In genomic region chr17:52653014-52653413, GRCh38 we compare ENCODE assay signal across 29 cellular contexts.
"Had no signal": no experiment of that assay in that cellular context is flagged by ENCODE, and none has a peak within 500 bp of the region (broad histone marks: within the 10 kb centered on the region; RNA-seq: fewer than 3 reads in every experiment).

No MANE protein-coding gene starts in this region.

- H3K4me1 ChIP-seq: stomach, suprapubic skin, testis, thyroid gland, tibial artery, tibial nerve, transverse colon, upper lobe of left lung, upper lobe of right lung, uterus, vagina had no signal

- H3K4me3 Mint-ChIP-seq: stimulated activated effector memory CD8-positive, alpha-beta T cell treated with anti-CD3 and anti-CD28 coated beads, Interleukin-12 subunit alpha, Interleukin-12 subunit beta, amount 100 ng/mL, for 72 hours; stimulated activated memory B cell treated with anti-CD40 and anti-IgM and Interleukin-4, amounts not matched to agents 10 μg/mL and 1 μg/mL and 100 μg/mL, for 72 hours; stimulated activated naive B cell treated with anti-CD40 and anti-IgM and Interleukin-4, amounts not matched to agents 10 μg/mL and 1 μg/mL and 100 μg/mL, for 72 hours; stimulated activated naive CD8-positive, alpha-beta T cell treated with anti-CD3 and anti-CD28 coated beads, Interleukin-15, amount 100 ng/mL, for 72 hours; stimulated activated naive CD8-positive, alpha-beta T cell treated with anti-CD3 and anti-CD28 coated beads, Interleukin-15, Interleukin-2, amounts not matched to agents 100 ng/mL and 50 ng/mL, for 24 hours; type B pancreatic cell had no signal

- H3K27ac Mint-ChIP-seq: stimulated activated effector memory CD8-positive, alpha-beta T cell treated with anti-CD3 and anti-CD28 coated beads, Interleukin-12 subunit alpha, Interleukin-12 subunit beta, amount 100 ng/mL, for 72 hours; stimulated activated memory B cell treated with anti-CD40 and anti-IgM and Interleukin-4, amounts not matched to agents 10 μg/mL and 1 μg/mL and 100 μg/mL, for 72 hours; stimulated activated naive B cell treated with anti-CD40 and anti-IgM and Interleukin-4, amounts not matched to agents 10 μg/mL and 1 μg/mL and 100 μg/mL, for 72 hours; stimulated activated naive CD8-positive, alpha-beta T cell treated with anti-CD3 and anti-CD28 coated beads, Interleukin-15, amount 100 ng/mL, for 72 hours; stimulated activated naive CD8-positive, alpha-beta T cell treated with anti-CD3 and anti-CD28 coated beads, Interleukin-15, Interleukin-2, amounts not matched to agents 100 ng/mL and 50 ng/mL, for 24 hours; type B pancreatic cell had no signal

- H3K27me3 ChIP-seq: stomach, suprapubic skin, testis, thyroid gland, tibial artery, tibial nerve, transverse colon, upper lobe of left lung, upper lobe of right lung, uterus, vagina had no signal

- FAIRE-seq: urothelium cell line had no signal

- H3K27me3 Mint-ChIP-seq: stimulated activated memory B cell treated with anti-CD40 and anti-IgM and Interleukin-4, amounts not matched to agents 10 μg/mL and 1 μg/mL and 100 μg/mL, for 72 hours; stimulated activated naive B cell treated with anti-CD40 and anti-IgM and Interleukin-4, amounts not matched to agents 10 μg/mL and 1 μg/mL and 100 μg/mL, for 72 hours; stimulated activated naive CD8-positive, alpha-beta T cell treated with anti-CD3 and anti-CD28 coated beads, Interleukin-15, amount 100 ng/mL, for 72 hours; stimulated activated naive CD8-positive, alpha-beta T cell treated with anti-CD3 and anti-CD28 coated beads, Interleukin-15, Interleukin-2, amounts not matched to agents 100 ng/mL and 50 ng/mL, for 24 hours; type B pancreatic cell had no signal

- DNase-seq: stimulated activated CD4-positive, alpha-beta T cell treated with anti-CD3 and anti-CD28 coated beads, Interleukin-2, amount 100 ng/mL, for 48 hours; stimulated activated CD4-positive, alpha-beta T cell treated with anti-CD3 and anti-CD28 coated beads, Interleukin-4, amount 100 ng/mL, for 1 hour; stimulated activated CD4-positive, alpha-beta T cell treated with anti-CD3 and anti-CD28 coated beads, Interleukin-4, amount 100 ng/mL, for 24 hours; stimulated activated CD4-positive, alpha-beta T cell treated with anti-CD3 and anti-CD28 coated beads, Interleukin-4, amount 100 ng/mL, for 4 hours; stimulated activated CD8-positive, alpha-beta memory T cell treated with anti-CD3 and anti-CD28 coated beads, Interleukin-4, amount 100 ng/mL, for 48 hours; stimulated activated naive B cell treated with anti-CD40 and anti-IgM and Interleukin-4, amounts not matched to agents 10 μg/mL and 1 μg/mL and 100 μg/mL, for 72 hours; stimulated activated naive CD4-positive, alpha-beta T cell; stimulated activated naive CD4-positive, alpha-beta T cell treated with Interleukin-2 at 50 U/mL for 16 hours; stimulated activated naive CD8-positive, alpha-beta T cell treated with anti-CD3 and anti-CD28 coated beads, Interleukin-15, amount 100 ng/mL, for 72 hours; stimulated activated naive CD8-positive, alpha-beta T cell treated with anti-CD3 and anti-CD28 coated beads, Interleukin-15, Interleukin-2, amounts not matched to agents 100 U/mL and 50 U/mL, for 24 hours; stomach; substantia nigra; testis; thyroid gland; tibial artery; transverse colon; trophoblast cell; upper lobe of left lung; upper lobe of right lung; uterus had no signal

- H3K4me3 ChIP-seq: stomach, suprapubic skin, testis, thoracic aorta, thyroid gland, tibial artery, tibial nerve, transverse colon, upper lobe of left lung, upper lobe of right lung, uterus, vagina had no signal

- ATAC-seq: stimulated activated effector memory CD8-positive, alpha-beta T cell treated with anti-CD3 and anti-CD28 coated beads, Interleukin-12 subunit alpha, Interleukin-12 subunit beta, amount 100 ng/mL, for 72 hours; stimulated activated memory B cell treated with anti-CD40 and anti-IgM and Interleukin-4, amounts not matched to agents 10 μg/mL and 1 μg/mL and 100 μg/mL, for 72 hours; stimulated activated naive B cell treated with anti-CD40 and anti-IgM and Interleukin-4, amounts not matched to agents 10 μg/mL and 1 μg/mL and 100 μg/mL, for 72 hours; stimulated activated naive CD8-positive, alpha-beta T cell treated with anti-CD3 and anti-CD28 coated beads, Interleukin-15, amount 100 ng/mL, for 72 hours; stimulated activated naive CD8-positive, alpha-beta T cell treated with anti-CD3 and anti-CD28 coated beads, Interleukin-15, Interleukin-2, amounts not matched to agents 100 U/mL and 50 U/mL, for 24 hours; upper lobe of right lung had no signal

- H3K4me1 Mint-ChIP-seq: stimulated activated effector memory CD8-positive, alpha-beta T cell treated with anti-CD3 and anti-CD28 coated beads, Interleukin-12 subunit alpha, Interleukin-12 subunit beta, amount 100 ng/mL, for 72 hours; stimulated activated memory B cell treated with anti-CD40 and anti-IgM and Interleukin-4, amounts not matched to agents 10 μg/mL and 1 μg/mL and 100 μg/mL, for 72 hours; stimulated activated naive B cell treated with anti-CD40 and anti-IgM and Interleukin-4, amounts not matched to agents 10 μg/mL and 1 μg/mL and 100 μg/mL, for 72 hours; stimulated activated naive CD8-positive, alpha-beta T cell treated with anti-CD3 and anti-CD28 coated beads, Interleukin-15, amount 100 ng/mL, for 72 hours had no signal

- H3K36me3 Mint-ChIP-seq: stimulated activated effector memory CD8-positive, alpha-beta T cell treated with anti-CD3 and anti-CD28 coated beads, Interleukin-12 subunit alpha, Interleukin-12 subunit beta, amount 100 ng/mL, for 72 hours; stimulated activated memory B cell treated with anti-CD40 and anti-IgM and Interleukin-4, amounts not matched to agents 10 μg/mL and 1 μg/mL and 100 μg/mL, for 72 hours; stimulated activated naive B cell treated with anti-CD40 and anti-IgM and Interleukin-4, amounts not matched to agents 10 μg/mL and 1 μg/mL and 100 μg/mL, for 72 hours; type B pancreatic cell had no signal

- H3K9me3 Mint-ChIP-seq: type B pancreatic cell had no signal

- H3K9me3 ChIP-seq: stomach, suprapubic skin, testis, thoracic aorta, thyroid gland, tibial artery, tibial nerve, transverse colon, upper lobe of left lung, upper lobe of right lung, uterus, vagina had no signal

- H3K36me3 ChIP-seq: stomach, suprapubic skin, thoracic aorta, thyroid gland, tibial artery, tibial nerve, transverse colon, upper lobe of left lung, upper lobe of right lung, uterus, vagina had no signal

- H3K27ac ChIP-seq: stomach, suprapubic skin, testis, thoracic aorta, thyroid gland, tibial artery, tibial nerve, transverse colon, upper lobe of left lung, upper lobe of right lung, uterus, vagina had no signal
